21 cellular contexts compared by ENCODE assay signal in genomic region chrY:19095460-19095859, GRCh38.
"Had no signal": no experiment of that assay in that cellular context is flagged by ENCODE, and none has a peak within 500 bp of the region (broad histone marks: within the 10 kb centered on the region; RNA-seq: fewer than 3 reads in every experiment).

No MANE protein-coding gene starts in this region.

- H3K4me1 ChIP-seq: gastrocnemius medialis, left lung, parathyroid adenoma, thyroid gland had no signal

- H3K27me3 ChIP-seq: gastrocnemius medialis, left lung, thyroid gland had no signal

- H3K4me3 ChIP-seq: gastrocnemius medialis, left lung, thyroid gland had no signal

- H3K36me3 ChIP-seq: gastrocnemius medialis, left lung, thyroid gland had no signal

- H3K27ac ChIP-seq: gastrocnemius medialis, left lung, parathyroid adenoma, thyroid gland had no signal

- H2AFZ ChIP-seq: parathyroid adenoma had no signal

- ATAC-seq: activated CD8-positive, alpha-beta T cell treated with anti-CD3 and anti-CD28 coated beads, Interleukin-2, amount 10 ng/mL, durations not matched to agents 7 days and 5 days; activated naive CD8-positive, alpha-beta T cell treated with anti-CD3 and anti-CD28 coated beads, Interleukin-2, amount 50 U/mL, for 24 hours; activated T-cell treated with anti-CD3 and anti-CD28 coated beads, Interleukin-2, amount 50 U/mL, for 4 hours; gastrocnemius medialis; left lung; T-cell had no signal

- DNase-seq: activated CD4-positive, alpha-beta T cell treated with anti-CD3 and anti-CD28 coated beads, Interleukin-2, amount 10 ng/mL, durations not matched to agents 7 days and 5 days; activated CD8-positive, alpha-beta T cell treated with anti-CD3 and anti-CD28 coated beads, Interleukin-2, amount 10 ng/mL, durations not matched to agents 7 days and 5 days; activated effector memory CD4-positive, alpha-beta T cell treated with Interleukin-2 at 50 U/mL for 16 hours; activated naive CD4-positive, alpha-beta T cell treated with anti-CD3 and anti-CD28 coated beads, Interleukin-2, amount 10 ng/mL, durations not matched to agents 7 days and 5 days; activated naive CD8-positive, alpha-beta T cell treated with anti-CD3 and anti-CD28 coated beads, Interleukin-2, amount 50 U/mL, for 24 hours; activated T-cell treated with anti-CD3 and anti-CD28 coated beads, Interleukin-2, amount 50 U/mL, for 4 hours; aorta; cerebellar nuclear complex; effector CD8-positive, alpha-beta T cell; gastrocnemius medialis; head of caudate nucleus; left lung; mammary epithelial cell; midbrain; stimulated activated naive CD4-positive, alpha-beta T cell; T-cell; T-helper 9 cell; thyroid gland had no signal

- H3K9me3 Mint-ChIP-seq: activated CD4-positive, alpha-beta T cell treated with anti-CD3 and anti-CD28 coated beads, Interleukin-2, amount 10 ng/mL, durations not matched to agents 7 days and 5 days; activated naive CD4-positive, alpha-beta T cell treated with anti-CD3 and anti-CD28 coated beads, Interleukin-2, amount 10 ng/mL, durations not matched to agents 7 days and 5 days; activated naive CD8-positive, alpha-beta T cell treated with anti-CD3 and anti-CD28 coated beads, Interleukin-2, amount 50 U/mL, for 24 hours; activated T-cell treated with anti-CD3 and anti-CD28 coated beads, Interleukin-2, amount 50 U/mL, for 4 hours; dendritic cell treated with granulocyte-macrophage colony-stimulating factor and Interleukin-4, amounts not matched to agents 40 ng/mL and 50 ng/mL, for 4 days; nephron; T-cell had no signal

- H3K27ac Mint-ChIP-seq: activated CD4-positive, alpha-beta T cell treated with anti-CD3 and anti-CD28 coated beads, Interleukin-2, amount 10 ng/mL, durations not matched to agents 7 days and 5 days; activated CD8-positive, alpha-beta T cell treated with anti-CD3 and anti-CD28 coated beads, Interleukin-2, amount 10 ng/mL, durations not matched to agents 7 days and 5 days; activated naive CD4-positive, alpha-beta T cell treated with anti-CD3 and anti-CD28 coated beads, Interleukin-2, amount 10 ng/mL, durations not matched to agents 7 days and 5 days; activated naive CD8-positive, alpha-beta T cell treated with anti-CD3 and anti-CD28 coated beads, Interleukin-2, amount 50 U/mL, for 24 hours; dendritic cell treated with granulocyte-macrophage colony-stimulating factor and Interleukin-4, amounts not matched to agents 40 ng/mL and 50 ng/mL, for 4 days; nephron; T-cell had no signal

- H3K36me3 Mint-ChIP-seq: activated naive CD4-positive, alpha-beta T cell treated with anti-CD3 and anti-CD28 coated beads, Interleukin-2, amount 10 ng/mL, durations not matched to agents 7 days and 5 days; T-cell had no signal

- H3K4me1 Mint-ChIP-seq: activated CD4-positive, alpha-beta T cell treated with anti-CD3 and anti-CD28 coated beads, Interleukin-2, amount 10 ng/mL, durations not matched to agents 7 days and 5 days; activated naive CD4-positive, alpha-beta T cell treated with anti-CD3 and anti-CD28 coated beads, Interleukin-2, amount 10 ng/mL, durations not matched to agents 7 days and 5 days; activated naive CD8-positive, alpha-beta T cell treated with anti-CD3 and anti-CD28 coated beads, Interleukin-2, amount 50 U/mL, for 24 hours; nephron; T-cell had no signal

- H3K4me3 Mint-ChIP-seq: activated CD4-positive, alpha-beta T cell treated with anti-CD3 and anti-CD28 coated beads, Interleukin-2, amount 10 ng/mL, durations not matched to agents 7 days and 5 days; activated CD8-positive, alpha-beta T cell treated with anti-CD3 and anti-CD28 coated beads, Interleukin-2, amount 10 ng/mL, durations not matched to agents 7 days and 5 days; activated naive CD4-positive, alpha-beta T cell treated with anti-CD3 and anti-CD28 coated beads, Interleukin-2, amount 10 ng/mL, durations not matched to agents 7 days and 5 days; activated naive CD8-positive, alpha-beta T cell treated with anti-CD3 and anti-CD28 coated beads, Interleukin-2, amount 50 U/mL, for 24 hours; activated T-cell treated with anti-CD3 and anti-CD28 coated beads, Interleukin-2, amount 50 U/mL, for 4 hours; dendritic cell treated with granulocyte-macrophage colony-stimulating factor and Interleukin-4, amounts not matched to agents 40 ng/mL and 50 ng/mL, for 4 days; nephron; T-cell had no signal

- H3K9ac ChIP-seq: parathyroid adenoma had no signal

- H3K79me2 ChIP-seq: parathyroid adenoma had no signal

- H3K9me3 ChIP-seq: gastrocnemius medialis, left lung, thyroid gland had no signal
